ENCODE assay signal across 14 cellular contexts in the genomic region with DNA sequence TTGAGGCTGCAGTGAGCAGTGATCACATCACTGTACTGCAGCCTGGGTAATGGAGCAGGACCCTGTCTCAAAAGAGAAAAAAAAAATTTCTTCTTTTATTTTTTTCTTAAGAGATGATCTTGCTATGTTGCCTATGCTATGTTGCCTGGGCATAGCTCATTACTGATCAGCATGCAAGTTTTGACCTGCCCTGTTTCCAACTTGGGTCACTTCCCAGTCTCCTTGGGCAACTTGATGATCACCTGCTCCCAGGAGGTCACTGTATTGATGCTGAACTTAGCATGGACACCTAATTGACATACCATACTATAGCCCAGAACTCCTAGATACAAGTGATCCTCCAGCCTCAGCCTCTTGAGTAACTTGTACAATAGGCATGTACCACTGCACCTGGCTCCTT. TPM values are rescaled to one million over a fixed set of nuclear protein-coding genes. Genes with fewer than 3 reads are reported as not detected.
DNase-seq lines count a peak whose midpoint lies in the region; ATAC-seq and TF ChIP-seq lines count a peak whose summit lies in the region.
"Had no signal": no experiment of that assay in that cellular context is flagged by ENCODE, and none has a peak within 500 bp of the region (broad histone marks: within the 10 kb centered on the region; RNA-seq: fewer than 3 reads in every experiment).

No MANE protein-coding gene starts in this region.

- TF ChIP-seq CTCF in MCF 10A (IDR thresholded peaks at IDR 0.05; ENCODE audit: unreplicated experiment) (no peak), breast epithelium (IDR thresholded peaks at IDR 0.05) (no peak), mammary epithelial cell (conservative IDR thresholded peaks at IDR 0.05 in 1 of 2, IDR thresholded peaks at IDR 0.05 in 1 of 2; ENCODE audit: extremely low read depth in 1 of 2, insufficient read depth in 1 of 2, low read depth in 1 of 2, low read length in 2 of 2) (no peak)

- dilution Hi-C loops in mammary epithelial cell (cut with HindIII; ENCODE audit: low sequenced_read_pairs), result no loop called here

- POLR2A ChIA-PET in MCF 10A (lab: Yijun Ruan, JAX), result interaction anchor here (1.0 to 3.1 kb wide), 5 partner anchors 14 to 32 kb away, joined by 3 to 16 read pairs (median 9); no protein-coding TSS in a partner anchor

- DNase-seq in MCF 10A (ENCODE audit: unreplicated experiment) (peak; percentile 72), breast epithelium (ENCODE audit: low spot score in 2 of 2) (no peak), mammary epithelial cell (peak; percentile 71), RKO (ENCODE audit: low spot score) (no peak), occipital lobe (lab: John Stamatoyannopoulos, UW) (no peak)
- DNase-seq: 8988T; Calu3; CD8-positive, alpha-beta T cell; DMS79 treated with DMSO at 0.1 percent for 48 hours; GF-D8; H9 had no signal

- H3K36me3 ChIP-seq in breast epithelium (no peaks in the 10 kb centered on the region), mammary epithelial cell (ENCODE audit: insufficient read depth, low read length) (no peaks in the 10 kb centered on the region)

- no peaks in the 10 kb centered on the region for H3K27me3 Mint-ChIP-seq in MCF 10A (ENCODE audit: insufficient read depth, unreplicated experiment)

- in situ Hi-C loops in mammary epithelial cell (cut with MboI; ENCODE audit: low sequenced_read_pairs in 2 of 2), result loop anchor here in 1 of 2 donors (25.0 kb wide), 1 partner anchor 467 kb away; the partner anchor contains the start of gene ENTPD6

- H2AFZ ChIP-seq in mammary epithelial cell (ENCODE audit: low read depth, low read length), result no peak overlapping the region

- no TSS peak for BruUV-seq in MCF 10A (replicated peaks; lab: Mats Ljungman, UMichigan)
- no TSS peak for BruUV-seq in mammary epithelial cell (replicated peaks; lab: Mats Ljungman, UMichigan)

- ATAC-seq in esophagus mucosa (peak; percentile 65), GM19023 (IDR thresholded peaks at IDR 0.05; ENCODE audit: unreplicated experiment) (no peak)
- ATAC-seq: CD8-positive, alpha-beta T cell had no signal

- no peaks in the 10 kb centered on the region for H3K9me3 ChIP-seq in breast epithelium
- H3K9me3 ChIP-seq in mammary epithelial cell (replicated peaks; ENCODE audit: insufficient read depth, low read length), result no peaks in the 10 kb centered on the region
- H3K9me3 ChIP-seq: BLaER1 had no signal

- no peaks in the 10 kb centered on the region for H3K27me3 ChIP-seq in breast epithelium
- H3K27me3 ChIP-seq in mammary epithelial cell (ENCODE audit: insufficient read depth, low read length), result no peaks in the 10 kb centered on the region
- H3K27me3 ChIP-seq: BLaER1 had no signal

- no peaks in the 10 kb centered on the region for H3K4me1 ChIP-seq in breast epithelium
- peaks cover 3% of the 10 kb centered on the region for H3K4me1 ChIP-seq in mammary epithelial cell (ENCODE audit: insufficient read depth, low read length)
- H3K4me1 ChIP-seq: BLaER1 had no signal

- CTCF ChIA-PET in MCF 10A (lab: Yijun Ruan, JAX), result interaction anchor here (0.6 to 0.9 kb wide), 3 partner anchors 10 to 273 kb away, joined by 3 to 5 read pairs (median 3); no protein-coding TSS in a partner anchor
- CTCF ChIA-PET in mammary epithelial cell (lab: Charles Lee; ENCODE audit: low non-redundant PET), result interaction anchor here (0.6 kb wide), 1 partner anchor 154 kb away, joined by 3 read pairs; no protein-coding TSS in a partner anchor

- H3K79me2 ChIP-seq in mammary epithelial cell (ENCODE audit: insufficient read depth, low read length), result no peaks in the 10 kb centered on the region

- H3K27ac ChIP-seq in breast epithelium, result no peak overlapping the region
- H3K27ac ChIP-seq in mammary epithelial cell (ENCODE audit: insufficient read depth, low read depth, low read length), result no peak overlapping the region
- H3K27ac ChIP-seq: BLaER1 had no signal

- no peak overlapping the region for H3K4me2 ChIP-seq in mammary epithelial cell (ENCODE audit: insufficient read depth, low read depth, low read length)
- H3K4me2 ChIP-seq: BLaER1 had no signal

- no peaks in the 10 kb centered on the region for H4K20me1 ChIP-seq in mammary epithelial cell (ENCODE audit: insufficient read depth, low read length)
- H4K20me1 ChIP-seq: BLaER1 had no signal

- H3K4me3 ChIP-seq in breast epithelium (no peak overlapping the region), mammary epithelial cell (replicated peaks in 1 of 3; ENCODE audit: insufficient read depth in 1 of 3, low read depth in 2 of 3, low read length in 3 of 3) (no peak overlapping the region)
- H3K4me3 ChIP-seq: BLaER1 had no signal

- H3K9ac ChIP-seq in mammary epithelial cell (ENCODE audit: insufficient read depth, low read length), result no peak overlapping the region
- H3K9ac ChIP-seq: BLaER1 had no signal

- H3K9me3 Mint-ChIP-seq in MCF 10A (ENCODE audit: unreplicated experiment), result no peaks in the 10 kb centered on the region
- H3K9me3 Mint-ChIP-seq: CD8-positive, alpha-beta T cell; H9 had no signal

- no peaks in the 10 kb centered on the region for H3K4me1 Mint-ChIP-seq in MCF 10A (ENCODE audit: insufficient read depth, unreplicated experiment)

- H3K4me3 Mint-ChIP-seq in MCF 10A (ENCODE audit: unreplicated experiment), result no peak overlapping the region
- H3K4me3 Mint-ChIP-seq: CD8-positive, alpha-beta T cell; H9 had no signal

- intact Hi-C loops in MCF 10A (cut with micrococcal nuclease) (no loop called here), breast epithelium (cut with DNase I; ENCODE audit: low total_unique reads) (no loop called here), mammary epithelial cell (cut with micrococcal nuclease) (no loop called here)

- peaks cover 45% of the 10 kb centered on the region for H3K36me3 Mint-ChIP-seq in MCF 10A (ENCODE audit: insufficient read depth, unreplicated experiment)

- TF ChIP-seq POLR2A in breast epithelium (IDR thresholded peaks at IDR 0.05), result no peak

- peak overlapping the region; percentile 20 for H3K27ac Mint-ChIP-seq in MCF 10A (ENCODE audit: low read depth, unreplicated experiment)
- H3K27ac Mint-ChIP-seq: CD8-positive, alpha-beta T cell; H9 had no signal

RNA-seq across cellular contexts. Expression of gene NANP, which starts 30.7 kb away (rescaled TPM):
- total RNA-seq in MCF 10A (2022) (5.2 and 5.7 TPM in 2 replicates), breast epithelium (1 to 10 TPM; 3.8 to 5.7 (median 5.2) TPM), mammary epithelial cell (1 to 10 TPM; 7.5 TPM), esophagus mucosa (2.7 TPM), occipital lobe (9.0 TPM)
- polyA plus RNA-seq in mammary epithelial cell, result 4.2 TPM
- 4.4 TPM for polyA minus RNA-seq in mammary epithelial cell

RNA-seq across cellular contexts. Expression of gene ZNF337, which starts 42.2 kb away (rescaled TPM):
- total RNA-seq in MCF 10A (2022) (19.5 and 23.0 TPM in 2 replicates), breast epithelium (10 to 100 TPM; 16.3 to 25.9 (median 20.0) TPM), mammary epithelial cell (10 to 100 TPM; 13.7 to 22.1 TPM), esophagus mucosa (5.7 TPM), occipital lobe (28.5 TPM)
- polyA plus RNA-seq in mammary epithelial cell, result 9.7 TPM
- 19.4 TPM for polyA minus RNA-seq in mammary epithelial cell

Comparison
In these comparisons a context has a peak if more than half of its experiments do, and no peak if none do; other contexts are left out.
1. DNase-seq: peak in MCF 10A (single experiment) and mammary epithelial cell (single experiment); none in breast epithelium (0 of 2), RKO (single experiment) and occipital lobe (single experiment).